In genomic region chr22:50541667-50542026, GRCh38 we compare ENCODE assay signal across 1 cellular context.
A peak's percentile ranks its signal among the peaks of the same experiment; 100 is the strongest.
TF ChIP-seq lines count a peak whose summit lies in the region.

No MANE protein-coding gene starts in this region.

TF ChIP-seq in SK-N-SH, 30 proteins besides CTCF, POLR2A, EP300 and RAD21:
- TF ChIP-seq FOSL2 (IDR thresholded peaks at IDR 0.05; ENCODE audit: borderline replicate concordance, low read depth), result peak; percentile 29; the same call in 1 of the 2 replicates
TF ChIP-seq in SK-N-SH: peak in this region for 1; not testable (repeated sequence) for 29.
